ENCODE assay signal across 1 cellular context in the genomic region with DNA sequence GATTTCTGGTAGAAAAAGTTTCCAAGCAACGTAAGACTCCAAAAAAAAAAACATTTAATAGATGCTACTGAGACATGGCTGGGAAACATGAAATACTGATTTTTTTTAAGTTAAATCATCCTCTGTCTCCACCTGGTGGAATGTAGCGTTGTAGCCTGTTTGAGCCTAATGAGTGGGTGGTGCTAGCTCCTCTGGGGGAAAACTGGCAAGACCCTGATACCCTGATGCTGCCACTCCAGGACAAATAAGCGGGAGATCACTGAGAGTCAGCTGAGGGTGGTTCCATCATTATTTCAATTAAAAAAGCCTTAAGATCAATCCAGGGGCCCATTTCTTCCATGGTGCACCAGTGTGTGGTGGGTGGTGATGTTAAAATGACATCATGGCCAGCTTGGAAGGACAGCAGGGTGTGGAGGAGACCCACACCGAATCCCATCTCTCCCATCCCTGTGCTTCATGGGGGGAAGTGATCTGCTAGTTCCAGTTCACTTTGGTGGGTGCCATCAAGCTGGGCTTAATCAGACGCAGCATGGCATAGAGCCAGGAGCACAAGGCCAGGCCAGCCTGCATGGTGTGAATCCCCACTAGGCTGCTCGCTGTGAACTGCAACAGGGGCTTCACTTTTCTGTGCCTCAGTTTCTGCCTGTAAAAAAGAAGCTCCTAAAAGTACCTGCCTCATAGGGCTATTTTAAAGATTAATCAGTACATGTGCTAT.
TF ChIP-seq lines count a peak whose summit lies in the region.

No MANE protein-coding gene starts in this region.

TF ChIP-seq in GM23338, 12 proteins besides CTCF, POLR2A, EP300 and RAD21 (continued from another document):
- TF ChIP-seq, protein P1, sequence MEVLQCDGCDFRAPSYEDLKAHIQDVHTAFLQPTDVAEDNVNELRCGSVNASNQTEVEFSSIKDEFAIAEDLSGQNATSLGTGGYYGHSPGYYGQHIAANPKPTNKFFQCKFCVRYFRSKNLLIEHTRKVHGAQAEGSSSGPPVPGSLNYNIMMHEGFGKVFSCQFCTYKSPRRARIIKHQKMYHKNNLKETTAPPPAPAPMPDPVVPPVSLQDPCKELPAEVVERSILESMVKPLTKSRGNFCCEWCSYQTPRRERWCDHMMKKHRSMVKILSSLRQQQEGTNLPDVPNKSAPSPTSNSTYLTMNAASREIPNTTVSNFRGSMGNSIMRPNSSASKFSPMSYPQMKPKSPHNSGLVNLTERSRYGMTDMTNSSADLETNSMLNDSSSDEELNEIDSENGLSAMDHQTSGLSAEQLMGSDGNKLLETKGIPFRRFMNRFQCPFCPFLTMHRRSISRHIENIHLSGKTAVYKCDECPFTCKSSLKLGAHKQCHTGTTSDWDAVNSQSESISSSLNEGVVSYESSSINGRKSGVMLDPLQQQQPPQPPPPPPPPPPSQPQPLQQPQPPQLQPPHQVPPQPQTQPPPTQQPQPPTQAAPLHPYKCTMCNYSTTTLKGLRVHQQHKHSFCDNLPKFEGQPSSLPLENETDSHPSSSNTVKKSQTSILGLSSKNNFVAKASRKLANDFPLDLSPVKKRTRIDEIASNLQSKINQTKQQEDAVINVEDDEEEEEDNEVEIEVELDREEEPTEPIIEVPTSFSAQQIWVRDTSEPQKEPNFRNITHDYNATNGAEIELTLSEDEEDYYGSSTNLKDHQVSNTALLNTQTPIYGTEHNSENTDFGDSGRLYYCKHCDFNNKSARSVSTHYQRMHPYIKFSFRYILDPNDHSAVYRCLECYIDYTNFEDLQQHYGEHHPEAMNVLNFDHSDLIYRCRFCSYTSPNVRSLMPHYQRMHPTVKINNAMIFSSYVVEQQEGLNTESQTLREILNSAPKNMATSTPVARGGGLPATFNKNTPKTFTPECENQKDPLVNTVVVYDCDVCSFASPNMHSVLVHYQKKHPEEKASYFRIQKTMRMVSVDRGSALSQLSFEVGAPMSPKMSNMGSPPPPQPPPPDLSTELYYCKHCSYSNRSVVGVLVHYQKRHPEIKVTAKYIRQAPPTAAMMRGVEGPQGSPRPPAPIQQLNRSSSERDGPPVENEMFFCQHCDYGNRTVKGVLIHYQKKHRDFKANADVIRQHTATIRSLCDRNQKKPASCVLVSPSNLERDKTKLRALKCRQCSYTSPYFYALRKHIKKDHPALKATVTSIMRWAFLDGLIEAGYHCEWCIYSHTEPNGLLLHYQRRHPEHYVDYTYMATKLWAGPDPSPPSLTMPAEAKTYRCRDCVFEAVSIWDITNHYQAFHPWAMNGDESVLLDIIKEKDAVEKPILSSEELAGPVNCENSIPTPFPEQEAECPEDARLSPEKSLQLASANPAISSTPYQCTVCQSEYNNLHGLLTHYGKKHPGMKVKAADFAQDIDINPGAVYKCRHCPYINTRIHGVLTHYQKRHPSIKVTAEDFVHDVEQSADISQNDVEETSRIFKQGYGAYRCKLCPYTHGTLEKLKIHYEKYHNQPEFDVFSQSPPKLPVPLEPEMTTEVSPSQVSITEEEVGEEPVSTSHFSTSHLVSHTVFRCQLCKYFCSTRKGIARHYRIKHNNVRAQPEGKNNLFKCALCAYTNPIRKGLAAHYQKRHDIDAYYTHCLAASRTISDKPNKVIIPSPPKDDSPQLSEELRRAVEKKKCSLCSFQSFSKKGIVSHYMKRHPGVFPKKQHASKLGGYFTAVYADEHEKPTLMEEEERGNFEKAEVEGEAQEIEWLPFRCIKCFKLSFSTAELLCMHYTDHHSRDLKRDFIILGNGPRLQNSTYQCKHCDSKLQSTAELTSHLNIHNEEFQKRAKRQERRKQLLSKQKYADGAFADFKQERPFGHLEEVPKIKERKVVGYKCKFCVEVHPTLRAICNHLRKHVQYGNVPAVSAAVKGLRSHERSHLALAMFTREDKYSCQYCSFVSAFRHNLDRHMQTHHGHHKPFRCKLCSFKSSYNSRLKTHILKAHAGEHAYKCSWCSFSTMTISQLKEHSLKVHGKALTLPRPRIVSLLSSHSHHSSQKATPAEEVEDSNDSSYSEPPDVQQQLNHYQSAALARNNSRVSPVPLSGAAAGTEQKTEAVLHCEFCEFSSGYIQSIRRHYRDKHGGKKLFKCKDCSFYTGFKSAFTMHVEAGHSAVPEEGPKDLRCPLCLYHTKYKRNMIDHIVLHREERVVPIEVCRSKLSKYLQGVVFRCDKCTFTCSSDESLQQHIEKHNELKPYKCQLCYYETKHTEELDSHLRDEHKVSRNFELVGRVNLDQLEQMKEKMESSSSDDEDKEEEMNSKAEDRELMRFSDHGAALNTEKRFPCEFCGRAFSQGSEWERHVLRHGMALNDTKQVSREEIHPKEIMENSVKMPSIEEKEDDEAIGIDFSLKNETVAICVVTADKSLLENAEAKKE (CRISPR knock-in tag; IDR thresholded peaks at IDR 0.05), result no peak
- TF ChIP-seq EZH2phosphoT487 (IDR thresholded peaks at IDR 0.05; ENCODE audit: unreplicated experiment) (no peak), STAT1 (IDR thresholded peaks at IDR 0.05; ENCODE audit: unreplicated experiment) (no peak), ZNF114 (CRISPR knock-in tag; IDR thresholded peaks at IDR 0.05) (no peak)
TF ChIP-seq in GM23338: peak in this region for 0.
